32 cellular contexts compared by ENCODE assay signal in genomic region chr14:60713513-60713912, GRCh38. TPM values are rescaled to one million over a fixed set of nuclear protein-coding genes. Genes with fewer than 3 reads are reported as not detected.
"Had no signal": no experiment of that assay in that cellular context is flagged by ENCODE, and none has a peak within 500 bp of the region (broad histone marks: within the 10 kb centered on the region; RNA-seq: fewer than 3 reads in every experiment).

No MANE protein-coding gene starts in this region.

- H3K4me3 ChIP-seq: adrenal gland, SJSA1 had no signal

- H3K27me3 Mint-ChIP-seq: brain had no signal

- H3K27me3 ChIP-seq: adrenal gland, SJSA1 had no signal

- H3K9me3 ChIP-seq: adrenal gland, SJSA1, SK-N-SH had no signal

- H3K9ac ChIP-seq: KMS-11, SK-N-SH had no signal

- H3K4me3 Mint-ChIP-seq: activated B cell treated with CpG ODN at 0.5 μM for 24 hours; activated CD4-positive, alpha-beta memory T cell treated with anti-CD3 and anti-CD28 coated beads for 36 hours; activated naive CD4-positive, alpha-beta T cell treated with anti-CD3 and anti-CD28 coated beads for 36 hours; activated T-cell treated with anti-CD3 and anti-CD28 coated beads, Interleukin-2, amount 50 U/mL, for 4 hours; activated T-helper 1 cell treated with anti-CD3 and anti-CD28 coated beads, Interleukin-12 subunit alpha, Interleukin-12 subunit beta, Interleukin-2, Interleukin-4 antibody, amounts not matched to agents 30 ng/mL and 10 ng/mL and 1 ng/mL, durations not matched to agents 14 hours and 24 hours and 36 hours; T-helper 1 cell treated with Interleukin-12 subunit alpha and Interleukin-12 subunit beta and Interleukin-4 antibody, amounts not matched to agents 30 μg/mL and 1 μg/mL, for 36 hours; T-helper 2 cell treated with Interferon-gamma antibody and Interleukin-4, amounts not matched to agents 5 μg/mL and 100 μg/mL, for 36 hours had no signal

- FAIRE-seq: TTC549 had no signal

- H3K4me1 Mint-ChIP-seq: activated B cell treated with CpG ODN at 0.5 μM for 24 hours had no signal

- DNase-seq: activated B cell treated with CpG ODN at 0.5 μM for 24 hours; activated CD4-positive, alpha-beta memory T cell treated with anti-CD3 and anti-CD28 coated beads for 36 hours; activated CD4-positive, alpha-beta T cell treated with anti-CD3 and anti-CD28 coated beads for 4 hours; activated CD4-positive, alpha-beta T cell treated with anti-CD3 and anti-CD28 coated beads, Interleukin-2, amount 50 U/mL, for 1 hour; activated CD4-positive, CD25-positive, alpha-beta regulatory T cell treated with anti-CD3 and anti-CD28 coated beads, Interleukin-2, amount 50 U/mL, for 72 hours; activated CD8-positive, alpha-beta memory T cell treated with anti-CD3 and anti-CD28 coated beads, Interleukin-2, amount 50 U/mL, for 4 hours; activated gamma-delta T cell treated with Interleukin-2 at 50 U/mL for 16 hours; activated naive CD4-positive, alpha-beta T cell treated with anti-CD3 and anti-CD28 coated beads for 36 hours; activated T-cell treated with anti-CD3 and anti-CD28 coated beads for 4 hours; activated T-cell treated with anti-CD3 and anti-CD28 coated beads, Interleukin-2, amount 50 U/mL, for 4 hours; adrenal gland; central memory CD4-positive, alpha-beta T cell; NCI-H1105; NCI-H1417 treated with DMSO at 0.1 percent for 48 hours; NCI-H187 treated with DMSO at 0.1 percent for 48 hours; NCI-H2081; NCI-H2171 treated with DMSO at 0.1 percent for 48 hours; NCI-H226; NCI-H446 treated with DMSO at 0.1 percent for 48 hours; NCI-H524 treated with DMSO at 0.1 percent for 48 hours; SHP77 treated with DMSO at 0.1 percent for 48 hours; SK-N-SH had no signal

- H3K36me3 ChIP-seq: adrenal gland had no signal

- H3K4me1 ChIP-seq: adrenal gland, SJSA1 had no signal

- H3K27ac Mint-ChIP-seq: activated B cell treated with CpG ODN at 0.5 μM for 24 hours; activated CD4-positive, alpha-beta memory T cell treated with anti-CD3 and anti-CD28 coated beads for 36 hours; activated naive CD4-positive, alpha-beta T cell treated with anti-CD3 and anti-CD28 coated beads for 36 hours; activated naive CD4-positive, alpha-beta T cell treated with anti-CD3 and anti-CD28 coated beads, Interleukin-2, amount 50 U/mL, for 72 hours; activated T-helper 1 cell treated with anti-CD3 and anti-CD28 coated beads, Interleukin-12 subunit alpha, Interleukin-12 subunit beta, Interleukin-2, Interleukin-4 antibody, amounts not matched to agents 30 ng/mL and 10 ng/mL and 1 ng/mL, durations not matched to agents 14 hours and 24 hours and 36 hours; brain; T-helper 1 cell treated with Interleukin-12 subunit alpha and Interleukin-12 subunit beta and Interleukin-4 antibody, amounts not matched to agents 30 μg/mL and 1 μg/mL, for 36 hours; T-helper 2 cell treated with Interferon-gamma antibody and Interleukin-4, amounts not matched to agents 5 μg/mL and 100 μg/mL, for 36 hours had no signal

- H3K4me2 ChIP-seq: KMS-11, SK-N-SH had no signal

- H3K9me3 Mint-ChIP-seq: activated B cell treated with CpG ODN at 0.5 μM for 24 hours; activated CD4-positive, alpha-beta memory T cell treated with anti-CD3 and anti-CD28 coated beads for 36 hours; activated naive CD4-positive, alpha-beta T cell treated with anti-CD3 and anti-CD28 coated beads for 36 hours; activated naive CD4-positive, alpha-beta T cell treated with anti-CD3 and anti-CD28 coated beads, Interleukin-2, amount 50 U/mL, for 72 hours; activated T-cell treated with anti-CD3 and anti-CD28 coated beads, Interleukin-2, amount 50 U/mL, for 4 hours; activated T-helper 1 cell treated with anti-CD3 and anti-CD28 coated beads, Interleukin-12 subunit alpha, Interleukin-12 subunit beta, Interleukin-2, Interleukin-4 antibody, amounts not matched to agents 30 ng/mL and 10 ng/mL and 1 ng/mL, durations not matched to agents 14 hours and 24 hours and 36 hours; brain; T-helper 1 cell treated with Interleukin-12 subunit alpha and Interleukin-12 subunit beta and Interleukin-4 antibody, amounts not matched to agents 30 μg/mL and 1 μg/mL, for 36 hours; T-helper 2 cell treated with Interferon-gamma antibody and Interleukin-4, amounts not matched to agents 5 μg/mL and 100 μg/mL, for 36 hours had no signal

- H3K36me3 Mint-ChIP-seq: activated CD4-positive, alpha-beta memory T cell treated with anti-CD3 and anti-CD28 coated beads for 36 hours; activated naive CD4-positive, alpha-beta T cell treated with anti-CD3 and anti-CD28 coated beads, Interleukin-2, amount 50 U/mL, for 72 hours had no signal

- H3K27ac ChIP-seq: adrenal gland, KMS-11, SJSA1, VCaP had no signal

- ATAC-seq: activated naive CD4-positive, alpha-beta T cell treated with anti-CD3 and anti-CD28 coated beads, Interleukin-2, amount 50 U/mL, for 72 hours; activated T-cell treated with anti-CD3 and anti-CD28 coated beads, Interleukin-2, amount 50 U/mL, for 4 hours; Panc1 had no signal

RNA-seq across cellular contexts. Expression of gene SIX4, which starts 10.6 kb away (rescaled TPM):
- total RNA-seq: activated B cell treated with CpG ODN at 0.5 μM for 24 hours; activated naive CD4-positive, alpha-beta T cell treated with anti-CD3 and anti-CD28 coated beads for 36 hours had no signal
